8 cellular contexts compared by ENCODE assay signal in genomic region chr10:123008379-123009104, GRCh38. TPM values are rescaled to one million over a fixed set of nuclear protein-coding genes. Genes with fewer than 3 reads are reported as not detected.
A peak's percentile ranks its signal among the peaks of the same experiment; 100 is the strongest.
DNase-seq lines count a peak whose midpoint lies in the region; ATAC-seq and TF ChIP-seq lines count a peak whose summit lies in the region.

TSS of gene ACADSB (plus strand) at chr10:123009006. CDS start at chr10:123009030, 24 bp downstream.
TSS of gene IKZF5 (minus strand) at chr10:123008795. CDS start at chr10:122998625, 10,170 bp downstream.

- H3K36me3 ChIP-seq in left ventricle myocardium inferior (peaks cover 3% of the 10 kb centered on the region), prostate gland (no peaks in the 10 kb centered on the region)

- ATAC-seq in GM18498 (IDR thresholded peaks at IDR 0.05; ENCODE audit: unreplicated experiment) (peak; percentile 87), HG02885 (IDR thresholded peaks at IDR 0.05; ENCODE audit: poor library complexity, unreplicated experiment) (peak; percentile 88)

- H3K4me3 ChIP-seq in left ventricle myocardium inferior (peak within 1 kb of the TSS; percentile 95), prostate gland (peak within 1 kb of the TSS; percentile 73 to 96)

- peak; percentile 86 for TF ChIP-seq POLR2A in prostate gland (IDR thresholded peaks at IDR 0.05)

- H3K4me1 ChIP-seq in left ventricle myocardium inferior (peaks cover 64% of the 10 kb centered on the region), prostate gland (replicated peaks) (no peaks in the 10 kb centered on the region)

- under 1% methylated on average over 48 of the region's 64 CpGs for WGBS in prostate gland

- H3K27me3 ChIP-seq in left ventricle myocardium inferior (ENCODE audit: low read depth): no peaks in the 10 kb centered on the region
- H3K27me3 ChIP-seq in prostate gland (replicated peaks; ENCODE audit: insufficient read depth): no peaks in the 10 kb centered on the region

- H3K9me3 ChIP-seq in left ventricle myocardium inferior (replicated peaks) (no peaks in the 10 kb centered on the region), prostate gland (no peaks in the 10 kb centered on the region)

- TF ChIP-seq CTCF in left ventricle myocardium inferior (IDR thresholded peaks at IDR 0.05; ENCODE audit: borderline replicate concordance) (no peak), prostate gland (IDR thresholded peaks at IDR 0.05) (no peak)

- intact Hi-C loops in T-helper 1 cell treated with Interleukin-12 subunit alpha and Interleukin-12 subunit beta and Interleukin-4 antibody, amounts not matched to agents 30 ng/mL and 1 ng/mL, for 36 hours (cut with micrococcal nuclease): loop anchor here (1.0 to 2.0 kb wide), 13 partner anchors 28 to 1908 kb away; partner anchors contain the start of genes ATE1, BUB3, C10orf88 and FAM24B
- intact Hi-C loops in left ventricle myocardium inferior (cut with micrococcal nuclease) (no loop called here), prostate gland (cut with DNase I) (loop anchor here (1.0 to 2.0 kb wide), 3 partner anchors 28 to 144 kb away; partner anchors contain the start of genes C10orf88 and PSTK)

- H3K27ac ChIP-seq in left ventricle myocardium inferior (replicated peaks): peak within 1 kb of the TSS; percentile 94
- peak within 1 kb of the TSS; percentile 91 to 93 for H3K27ac ChIP-seq in prostate gland

- DNase-seq in NCI-H1694 (lab: John Stamatoyannopoulos, UW): peak; percentile 60
- DNase-seq in amniotic stem cell (lab: John Stamatoyannopoulos, UW): peak; percentile 96
- DNase-seq in left ventricle myocardium inferior: peak; percentile 95
- peak; percentile 95 for DNase-seq in prostate gland (ENCODE audit: low spot score)
- DNase-seq in ureter (ENCODE audit: low spot score): peak; percentile 98

RNA-seq across cellular contexts. Expression of gene ACADSB, which starts in this region (rescaled TPM):
- 21.1 and 22.7 TPM in 2 replicates for total RNA-seq in T-helper 1 cell treated with Interleukin-12 subunit alpha and Interleukin-12 subunit beta and Interleukin-4 antibody, amounts not matched to agents 30 ng/mL and 1 ng/mL, for 36 hours
- total RNA-seq in left ventricle myocardium inferior (109 TPM), prostate gland (10 to 100 TPM; 17.2 to 38.6 TPM), ureter (34.9 TPM)

RNA-seq across cellular contexts. Expression of gene IKZF5, which starts in this region (rescaled TPM):
- 14.4 and 19.8 TPM in 2 replicates for total RNA-seq in T-helper 1 cell treated with Interleukin-12 subunit alpha and Interleukin-12 subunit beta and Interleukin-4 antibody, amounts not matched to agents 30 ng/mL and 1 ng/mL, for 36 hours
- total RNA-seq in left ventricle myocardium inferior (12.9 TPM), prostate gland (10 to 100 TPM in 1 of 2 donors, 1 to 10 TPM in 1; 9.8 to 15.8 TPM), ureter (18.5 TPM)

Comparison
In these comparisons a context has a peak if more than half of its experiments do, and no peak if none do; other contexts are left out.
1. Peak in every context shown above with its lines: DNase-seq, ATAC-seq, H3K4me3 ChIP-seq and H3K27ac ChIP-seq.